2 cellular contexts compared by ENCODE assay signal in the genomic region with DNA sequence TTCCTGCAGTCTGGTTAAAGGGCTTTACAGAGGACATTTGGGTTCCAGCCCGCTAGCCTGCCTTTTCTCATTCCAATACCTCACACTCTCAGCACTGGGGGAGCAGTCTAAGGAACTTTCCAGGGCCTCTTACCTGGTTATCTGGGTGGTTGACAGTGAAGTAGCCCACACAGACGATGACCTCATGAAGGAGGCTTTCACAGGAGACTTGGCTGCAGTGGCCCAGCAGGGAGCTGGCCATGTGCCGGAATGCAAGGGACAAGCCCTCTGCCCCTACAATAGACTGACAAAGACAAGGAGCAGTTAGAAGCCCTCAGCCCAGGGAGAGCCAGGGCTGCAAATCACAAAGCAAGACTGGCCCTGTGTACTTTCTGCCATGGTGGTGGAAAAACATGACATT.
TF ChIP-seq lines count a peak whose summit lies in the region.

No MANE protein-coding gene starts in this region.

TF ChIP-seq in WTC11, 78 proteins besides CTCF, POLR2A, EP300 and RAD21:
- no peak for TF ChIP-seq IRF2 (CRISPR knock-in tag; IDR thresholded peaks at IDR 0.05; ENCODE audit: borderline replicate concordance, low read depth)
- TF ChIP-seq MXD4 (CRISPR knock-in tag; IDR thresholded peaks at IDR 0.05; ENCODE audit: borderline replicate concordance), result no peak
- no peak for TF ChIP-seq MYBL2 (CRISPR knock-in tag; IDR thresholded peaks at IDR 0.05)
- TF ChIP-seq, protein P1, sequence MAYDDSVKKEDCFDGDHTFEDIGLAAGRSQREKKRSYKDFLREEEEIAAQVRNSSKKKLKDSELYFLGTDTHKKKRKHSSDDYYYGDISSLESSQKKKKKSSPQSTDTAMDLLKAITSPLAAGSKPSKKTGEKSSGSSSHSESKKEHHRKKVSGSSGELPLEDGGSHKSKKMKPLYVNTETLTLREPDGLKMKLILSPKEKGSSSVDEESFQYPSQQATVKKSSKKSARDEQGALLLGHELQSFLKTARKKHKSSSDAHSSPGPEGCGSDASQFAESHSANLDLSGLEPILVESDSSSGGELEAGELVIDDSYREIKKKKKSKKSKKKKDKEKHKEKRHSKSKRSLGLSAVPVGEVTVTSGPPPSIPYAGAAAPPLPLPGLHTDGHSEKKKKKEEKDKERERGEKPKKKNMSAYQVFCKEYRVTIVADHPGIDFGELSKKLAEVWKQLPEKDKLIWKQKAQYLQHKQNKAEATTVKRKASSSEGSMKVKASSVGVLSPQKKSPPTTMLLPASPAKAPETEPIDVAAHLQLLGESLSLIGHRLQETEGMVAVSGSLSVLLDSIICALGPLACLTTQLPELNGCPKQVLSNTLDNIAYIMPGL (CRISPR knock-in tag; IDR thresholded peaks at IDR 0.05), result no peak
- TF ChIP-seq NR2C2 (CRISPR knock-in tag; IDR thresholded peaks at IDR 0.05), result no peak
- TF ChIP-seq, protein P2, sequence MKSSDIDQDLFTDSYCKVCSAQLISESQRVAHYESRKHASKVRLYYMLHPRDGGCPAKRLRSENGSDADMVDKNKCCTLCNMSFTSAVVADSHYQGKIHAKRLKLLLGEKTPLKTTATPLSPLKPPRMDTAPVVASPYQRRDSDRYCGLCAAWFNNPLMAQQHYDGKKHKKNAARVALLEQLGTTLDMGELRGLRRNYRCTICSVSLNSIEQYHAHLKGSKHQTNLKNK (CRISPR knock-in tag; IDR thresholded peaks at IDR 0.05), result no peak
- no peak for TF ChIP-seq TEAD1 (CRISPR knock-in tag; IDR thresholded peaks at IDR 0.05)
- TF ChIP-seq, protein P3, sequence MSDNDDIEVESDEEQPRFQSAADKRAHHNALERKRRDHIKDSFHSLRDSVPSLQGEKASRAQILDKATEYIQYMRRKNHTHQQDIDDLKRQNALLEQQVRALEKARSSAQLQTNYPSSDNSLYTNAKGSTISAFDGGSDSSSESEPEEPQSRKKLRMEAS (CRISPR knock-in tag; IDR thresholded peaks at IDR 0.05), result no peak
- TF ChIP-seq, protein P4, sequence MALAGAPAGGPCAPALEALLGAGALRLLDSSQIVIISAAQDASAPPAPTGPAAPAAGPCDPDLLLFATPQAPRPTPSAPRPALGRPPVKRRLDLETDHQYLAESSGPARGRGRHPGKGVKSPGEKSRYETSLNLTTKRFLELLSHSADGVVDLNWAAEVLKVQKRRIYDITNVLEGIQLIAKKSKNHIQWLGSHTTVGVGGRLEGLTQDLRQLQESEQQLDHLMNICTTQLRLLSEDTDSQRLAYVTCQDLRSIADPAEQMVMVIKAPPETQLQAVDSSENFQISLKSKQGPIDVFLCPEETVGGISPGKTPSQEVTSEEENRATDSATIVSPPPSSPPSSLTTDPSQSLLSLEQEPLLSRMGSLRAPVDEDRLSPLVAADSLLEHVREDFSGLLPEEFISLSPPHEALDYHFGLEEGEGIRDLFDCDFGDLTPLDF (CRISPR knock-in tag; IDR thresholded peaks at IDR 0.05), result no peak
- TF ChIP-seq CREB1 (CRISPR knock-in tag; IDR thresholded peaks at IDR 0.05), result no peak
- no peak for TF ChIP-seq ZNF671 (CRISPR knock-in tag; IDR thresholded peaks at IDR 0.05)
- TF ChIP-seq, protein P5, sequence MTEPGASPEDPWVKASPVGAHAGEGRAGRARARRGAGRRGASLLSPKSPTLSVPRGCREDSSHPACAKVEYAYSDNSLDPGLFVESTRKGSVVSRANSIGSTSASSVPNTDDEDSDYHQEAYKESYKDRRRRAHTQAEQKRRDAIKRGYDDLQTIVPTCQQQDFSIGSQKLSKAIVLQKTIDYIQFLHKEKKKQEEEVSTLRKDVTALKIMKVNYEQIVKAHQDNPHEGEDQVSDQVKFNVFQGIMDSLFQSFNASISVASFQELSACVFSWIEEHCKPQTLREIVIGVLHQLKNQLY (CRISPR knock-in tag; IDR thresholded peaks at IDR 0.05), result no peak
- TF ChIP-seq GTF2I (CRISPR knock-in tag; conservative IDR thresholded peaks at IDR 0.05), result no peak
- TF ChIP-seq, protein P6, sequence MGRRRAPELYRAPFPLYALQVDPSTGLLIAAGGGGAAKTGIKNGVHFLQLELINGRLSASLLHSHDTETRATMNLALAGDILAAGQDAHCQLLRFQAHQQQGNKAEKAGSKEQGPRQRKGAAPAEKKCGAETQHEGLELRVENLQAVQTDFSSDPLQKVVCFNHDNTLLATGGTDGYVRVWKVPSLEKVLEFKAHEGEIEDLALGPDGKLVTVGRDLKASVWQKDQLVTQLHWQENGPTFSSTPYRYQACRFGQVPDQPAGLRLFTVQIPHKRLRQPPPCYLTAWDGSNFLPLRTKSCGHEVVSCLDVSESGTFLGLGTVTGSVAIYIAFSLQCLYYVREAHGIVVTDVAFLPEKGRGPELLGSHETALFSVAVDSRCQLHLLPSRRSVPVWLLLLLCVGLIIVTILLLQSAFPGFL (CRISPR knock-in tag; IDR thresholded peaks at IDR 0.05; ENCODE audit: borderline replicate concordance), result no peak
- no peak for TF ChIP-seq FOXJ3 (CRISPR knock-in tag; IDR thresholded peaks at IDR 0.05; ENCODE audit: borderline replicate concordance)
- TF ChIP-seq, protein P7, sequence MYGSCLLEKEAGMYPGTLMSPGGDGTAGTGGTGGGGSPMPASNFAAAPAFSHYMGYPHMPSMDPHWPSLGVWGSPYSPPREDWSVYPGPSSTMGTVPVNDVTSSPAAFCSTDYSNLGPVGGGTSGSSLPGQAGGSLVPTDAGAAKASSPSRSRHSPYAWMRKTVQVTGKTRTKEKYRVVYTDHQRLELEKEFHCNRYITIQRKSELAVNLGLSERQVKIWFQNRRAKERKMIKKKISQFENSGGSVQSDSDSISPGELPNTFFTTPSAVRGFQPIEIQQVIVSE (CRISPR knock-in tag; IDR thresholded peaks at IDR 0.05; ENCODE audit: borderline replicate concordance), result no peak
- TF ChIP-seq ELF4 (CRISPR knock-in tag; IDR thresholded peaks at IDR 0.05; ENCODE audit: low read depth), result no peak
- no peak for TF ChIP-seq TEAD4 (CRISPR knock-in tag; IDR thresholded peaks at IDR 0.05)
- TF ChIP-seq SMAD3 (CRISPR knock-in tag; IDR thresholded peaks at IDR 0.05; ENCODE audit: borderline replicate concordance), result no peak
TF ChIP-seq in WTC11: peak in this region for 0.

TF ChIP-seq in SK-N-SH treated with all-trans-retinoic acid at 6 μM for 48 hours, 23 proteins besides CTCF, POLR2A, EP300 and RAD21:
- no peak for TF ChIP-seq ZC3H10 (CRISPR knock-in tag; IDR thresholded peaks at IDR 0.05)
- TF ChIP-seq BACH2 (CRISPR knock-in tag; IDR thresholded peaks at IDR 0.05; ENCODE audit: borderline replicate concordance), result no peak
- no peak for TF ChIP-seq PPARA (CRISPR knock-in tag; IDR thresholded peaks at IDR 0.05; ENCODE audit: borderline replicate concordance)
- TF ChIP-seq SNAI2 (CRISPR knock-in tag; IDR thresholded peaks at IDR 0.05), result no peak
- no peak for TF ChIP-seq TCF4 (CRISPR knock-in tag; IDR thresholded peaks at IDR 0.05; ENCODE audit: borderline replicate concordance)
- no peak for TF ChIP-seq OSR1 (CRISPR knock-in tag; IDR thresholded peaks at IDR 0.05)
- TF ChIP-seq, protein P8, sequence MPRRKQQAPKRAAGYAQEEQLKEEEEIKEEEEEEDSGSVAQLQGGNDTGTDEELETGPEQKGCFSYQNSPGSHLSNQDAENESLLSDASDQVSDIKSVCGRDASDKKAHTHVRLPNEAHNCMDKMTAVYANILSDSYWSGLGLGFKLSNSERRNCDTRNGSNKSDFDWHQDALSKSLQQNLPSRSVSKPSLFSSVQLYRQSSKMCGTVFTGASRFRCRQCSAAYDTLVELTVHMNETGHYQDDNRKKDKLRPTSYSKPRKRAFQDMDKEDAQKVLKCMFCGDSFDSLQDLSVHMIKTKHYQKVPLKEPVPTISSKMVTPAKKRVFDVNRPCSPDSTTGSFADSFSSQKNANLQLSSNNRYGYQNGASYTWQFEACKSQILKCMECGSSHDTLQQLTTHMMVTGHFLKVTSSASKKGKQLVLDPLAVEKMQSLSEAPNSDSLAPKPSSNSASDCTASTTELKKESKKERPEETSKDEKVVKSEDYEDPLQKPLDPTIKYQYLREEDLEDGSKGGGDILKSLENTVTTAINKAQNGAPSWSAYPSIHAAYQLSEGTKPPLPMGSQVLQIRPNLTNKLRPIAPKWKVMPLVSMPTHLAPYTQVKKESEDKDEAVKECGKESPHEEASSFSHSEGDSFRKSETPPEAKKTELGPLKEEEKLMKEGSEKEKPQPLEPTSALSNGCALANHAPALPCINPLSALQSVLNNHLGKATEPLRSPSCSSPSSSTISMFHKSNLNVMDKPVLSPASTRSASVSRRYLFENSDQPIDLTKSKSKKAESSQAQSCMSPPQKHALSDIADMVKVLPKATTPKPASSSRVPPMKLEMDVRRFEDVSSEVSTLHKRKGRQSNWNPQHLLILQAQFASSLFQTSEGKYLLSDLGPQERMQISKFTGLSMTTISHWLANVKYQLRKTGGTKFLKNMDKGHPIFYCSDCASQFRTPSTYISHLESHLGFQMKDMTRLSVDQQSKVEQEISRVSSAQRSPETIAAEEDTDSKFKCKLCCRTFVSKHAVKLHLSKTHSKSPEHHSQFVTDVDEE (CRISPR knock-in tag; IDR thresholded peaks at IDR 0.05), result no peak
- TF ChIP-seq, protein P9, sequence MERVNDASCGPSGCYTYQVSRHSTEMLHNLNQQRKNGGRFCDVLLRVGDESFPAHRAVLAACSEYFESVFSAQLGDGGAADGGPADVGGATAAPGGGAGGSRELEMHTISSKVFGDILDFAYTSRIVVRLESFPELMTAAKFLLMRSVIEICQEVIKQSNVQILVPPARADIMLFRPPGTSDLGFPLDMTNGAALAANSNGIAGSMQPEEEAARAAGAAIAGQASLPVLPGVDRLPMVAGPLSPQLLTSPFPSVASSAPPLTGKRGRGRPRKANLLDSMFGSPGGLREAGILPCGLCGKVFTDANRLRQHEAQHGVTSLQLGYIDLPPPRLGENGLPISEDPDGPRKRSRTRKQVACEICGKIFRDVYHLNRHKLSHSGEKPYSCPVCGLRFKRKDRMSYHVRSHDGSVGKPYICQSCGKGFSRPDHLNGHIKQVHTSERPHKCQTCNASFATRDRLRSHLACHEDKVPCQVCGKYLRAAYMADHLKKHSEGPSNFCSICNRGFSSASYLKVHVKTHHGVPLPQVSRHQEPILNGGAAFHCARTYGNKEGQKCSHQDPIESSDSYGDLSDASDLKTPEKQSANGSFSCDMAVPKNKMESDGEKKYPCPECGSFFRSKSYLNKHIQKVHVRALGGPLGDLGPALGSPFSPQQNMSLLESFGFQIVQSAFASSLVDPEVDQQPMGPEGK (CRISPR knock-in tag; IDR thresholded peaks at IDR 0.05; ENCODE audit: borderline replicate concordance), result no peak
- no peak for TF ChIP-seq RARB (CRISPR knock-in tag; IDR thresholded peaks at IDR 0.05)
- TF ChIP-seq GLIS3 (CRISPR knock-in tag; IDR thresholded peaks at IDR 0.05), result no peak
- no peak for TF ChIP-seq TOX (CRISPR knock-in tag; IDR thresholded peaks at IDR 0.05; ENCODE audit: borderline replicate concordance)
- TF ChIP-seq, protein P10, sequence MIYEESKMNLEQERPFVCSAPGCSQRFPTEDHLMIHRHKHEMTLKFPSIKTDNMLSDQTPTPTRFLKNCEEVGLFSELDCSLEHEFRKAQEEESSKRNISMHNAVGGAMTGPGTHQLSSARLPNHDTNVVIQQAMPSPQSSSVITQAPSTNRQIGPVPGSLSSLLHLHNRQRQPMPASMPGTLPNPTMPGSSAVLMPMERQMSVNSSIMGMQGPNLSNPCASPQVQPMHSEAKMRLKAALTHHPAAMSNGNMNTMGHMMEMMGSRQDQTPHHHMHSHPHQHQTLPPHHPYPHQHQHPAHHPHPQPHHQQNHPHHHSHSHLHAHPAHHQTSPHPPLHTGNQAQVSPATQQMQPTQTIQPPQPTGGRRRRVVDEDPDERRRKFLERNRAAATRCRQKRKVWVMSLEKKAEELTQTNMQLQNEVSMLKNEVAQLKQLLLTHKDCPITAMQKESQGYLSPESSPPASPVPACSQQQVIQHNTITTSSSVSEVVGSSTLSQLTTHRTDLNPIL (CRISPR knock-in tag; IDR thresholded peaks at IDR 0.05; ENCODE audit: low read depth), result no peak
- TF ChIP-seq ZFP3 (CRISPR knock-in tag; IDR thresholded peaks at IDR 0.05), result no peak
